In the genomic region with DNA sequence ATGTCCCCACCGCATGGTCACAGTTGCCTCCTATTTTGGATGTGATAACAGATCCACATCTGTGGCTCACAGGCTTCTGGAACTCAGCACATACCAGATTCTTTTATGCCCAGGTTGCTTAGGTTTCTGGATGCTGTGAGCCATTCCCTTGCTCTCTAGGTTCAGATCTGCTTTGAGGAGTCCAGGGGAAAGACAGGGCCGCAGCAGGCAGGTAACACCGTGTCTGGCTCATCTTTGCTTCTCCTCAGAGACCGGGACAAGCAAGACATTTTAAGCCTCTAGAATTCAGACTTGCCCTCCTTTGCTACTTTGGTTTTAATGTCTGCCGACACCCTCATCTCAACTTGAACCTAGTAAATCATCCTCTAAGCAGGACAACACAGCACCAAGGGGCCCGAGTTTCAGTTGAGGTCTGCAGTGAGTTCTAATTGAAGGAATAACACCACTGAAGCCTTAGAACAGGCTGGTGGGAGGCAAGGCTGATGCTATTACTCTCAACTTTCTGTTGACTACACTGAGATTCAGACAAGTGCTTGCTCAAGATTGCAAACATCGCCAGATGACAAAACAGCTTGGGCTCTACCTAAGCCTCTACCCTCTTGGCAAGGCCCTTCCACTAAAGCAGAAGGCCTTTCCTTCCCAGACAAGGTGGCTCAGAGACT, we compare ENCODE assay signal across 1 cellular context.
TF ChIP-seq lines count a peak whose summit lies in the region.

No MANE protein-coding gene starts in this region.

TF ChIP-seq in SK-N-SH, 30 proteins besides CTCF, POLR2A, EP300 and RAD21:
- no peak for TF ChIP-seq RCOR1 (IDR thresholded peaks at IDR 0.05; ENCODE audit: low read length)
- TF ChIP-seq, protein P1, sequence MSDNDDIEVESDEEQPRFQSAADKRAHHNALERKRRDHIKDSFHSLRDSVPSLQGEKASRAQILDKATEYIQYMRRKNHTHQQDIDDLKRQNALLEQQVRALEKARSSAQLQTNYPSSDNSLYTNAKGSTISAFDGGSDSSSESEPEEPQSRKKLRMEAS (IDR thresholded peaks at IDR 0.05; ENCODE audit: low read depth): no peak
- no peak for TF ChIP-seq ELF1 (IDR thresholded peaks at IDR 0.05)
- no peak for TF ChIP-seq FOSL2 (IDR thresholded peaks at IDR 0.05; ENCODE audit: borderline replicate concordance, low read depth)
- no peak for TF ChIP-seq YY1 (IDR thresholded peaks at IDR 0.05; ENCODE audit: low read depth)
- TF ChIP-seq FOXM1 (IDR thresholded peaks at IDR 0.05; ENCODE audit: low read depth): no peak
- TF ChIP-seq EZH2phosphoT487 (IDR thresholded peaks at IDR 0.05; ENCODE audit: borderline replicate concordance, low read depth): no peak
- no peak for TF ChIP-seq NFIC (IDR thresholded peaks at IDR 0.05; ENCODE audit: borderline replicate concordance)
- no peak for TF ChIP-seq RXRA (IDR thresholded peaks at IDR 0.05; ENCODE audit: borderline replicate concordance, low read depth)
- no peak for TF ChIP-seq SMC3 (IDR thresholded peaks at IDR 0.05; ENCODE audit: low read depth, low read length)
- TF ChIP-seq CHD2 (IDR thresholded peaks at IDR 0.05; ENCODE audit: low read length, partially characterized antibody): no peak
- no peak for TF ChIP-seq POLR2AphosphoS5 (IDR thresholded peaks at IDR 0.05; ENCODE audit: low read depth, low read length)
- no peak for TF ChIP-seq MEF2A (IDR thresholded peaks at IDR 0.05; ENCODE audit: borderline replicate concordance, low read depth)
- TF ChIP-seq GATA2 (CRISPR knock-in tag; IDR thresholded peaks at IDR 0.05): no peak
- no peak for TF ChIP-seq TCF12 (IDR thresholded peaks at IDR 0.05)
- no peak for TF ChIP-seq GABPA (IDR thresholded peaks at IDR 0.05; ENCODE audit: low read depth)
- no peak for TF ChIP-seq JUND (IDR thresholded peaks at IDR 0.05)
- TF ChIP-seq, protein P2, sequence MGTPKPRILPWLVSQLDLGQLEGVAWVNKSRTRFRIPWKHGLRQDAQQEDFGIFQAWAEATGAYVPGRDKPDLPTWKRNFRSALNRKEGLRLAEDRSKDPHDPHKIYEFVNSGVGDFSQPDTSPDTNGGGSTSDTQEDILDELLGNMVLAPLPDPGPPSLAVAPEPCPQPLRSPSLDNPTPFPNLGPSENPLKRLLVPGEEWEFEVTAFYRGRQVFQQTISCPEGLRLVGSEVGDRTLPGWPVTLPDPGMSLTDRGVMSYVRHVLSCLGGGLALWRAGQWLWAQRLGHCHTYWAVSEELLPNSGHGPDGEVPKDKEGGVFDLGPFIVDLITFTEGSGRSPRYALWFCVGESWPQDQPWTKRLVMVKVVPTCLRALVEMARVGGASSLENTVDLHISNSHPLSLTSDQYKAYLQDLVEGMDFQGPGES (IDR thresholded peaks at IDR 0.05; ENCODE audit: low read depth, low read length): no peak
- TF ChIP-seq, protein P3, sequence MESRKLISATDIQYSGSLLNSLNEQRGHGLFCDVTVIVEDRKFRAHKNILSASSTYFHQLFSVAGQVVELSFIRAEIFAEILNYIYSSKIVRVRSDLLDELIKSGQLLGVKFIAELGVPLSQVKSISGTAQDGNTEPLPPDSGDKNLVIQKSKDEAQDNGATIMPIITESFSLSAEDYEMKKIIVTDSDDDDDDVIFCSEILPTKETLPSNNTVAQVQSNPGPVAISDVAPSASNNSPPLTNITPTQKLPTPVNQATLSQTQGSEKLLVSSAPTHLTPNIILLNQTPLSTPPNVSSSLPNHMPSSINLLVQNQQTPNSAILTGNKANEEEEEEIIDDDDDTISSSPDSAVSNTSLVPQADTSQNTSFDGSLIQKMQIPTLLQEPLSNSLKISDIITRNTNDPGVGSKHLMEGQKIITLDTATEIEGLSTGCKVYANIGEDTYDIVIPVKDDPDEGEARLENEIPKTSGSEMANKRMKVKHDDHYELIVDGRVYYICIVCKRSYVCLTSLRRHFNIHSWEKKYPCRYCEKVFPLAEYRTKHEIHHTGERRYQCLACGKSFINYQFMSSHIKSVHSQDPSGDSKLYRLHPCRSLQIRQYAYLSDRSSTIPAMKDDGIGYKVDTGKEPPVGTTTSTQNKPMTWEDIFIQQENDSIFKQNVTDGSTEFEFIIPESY (IDR thresholded peaks at IDR 0.05; ENCODE audit: borderline replicate concordance, low read depth): no peak
